In the genomic region with DNA sequence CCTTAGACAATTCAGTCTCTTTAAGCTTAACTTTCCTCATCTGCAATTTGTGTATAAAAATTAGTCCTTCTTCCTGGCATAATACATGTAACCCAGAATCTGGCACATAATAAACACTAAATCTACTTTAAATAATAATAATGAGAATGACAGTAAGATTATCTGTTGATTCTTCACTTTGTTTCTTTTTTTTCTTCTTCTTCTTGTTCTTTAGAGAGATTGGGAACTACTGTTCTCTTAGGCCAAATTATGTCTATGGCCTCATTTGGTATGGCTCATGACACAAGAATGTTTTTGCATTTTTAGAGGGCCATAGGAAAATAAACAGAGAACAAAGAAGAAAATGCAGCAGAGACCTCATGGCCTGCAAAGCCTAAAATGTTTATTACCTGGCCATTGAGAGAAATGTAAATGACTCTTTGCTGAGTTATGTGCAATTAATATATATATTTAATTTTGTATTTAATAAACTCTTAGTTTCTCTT, we compare ENCODE assay signal across 31 cellular contexts.
DNase-seq lines count a peak whose midpoint lies in the region; ATAC-seq, FAIRE-seq and TF ChIP-seq lines count a peak whose summit lies in the region.
"Had no signal": no experiment of that assay in that cellular context is flagged by ENCODE, and none has a peak within 500 bp of the region (broad histone marks: within the 10 kb centered on the region; RNA-seq: fewer than 3 reads in every experiment).

No MANE protein-coding gene starts in this region.

- no peak for TF ChIP-seq EP300 in stomach (IDR thresholded peaks at IDR 0.05)

- H3K4me1 Mint-ChIP-seq in HFFc6 (ENCODE audit: low read depth), result peaks cover 35% of the 10 kb centered on the region
- H3K4me1 Mint-ChIP-seq in astrocyte (ENCODE audit: low read depth, unreplicated experiment), result peaks cover 32% of the 10 kb centered on the region
- H3K4me1 Mint-ChIP-seq: B cell had no signal

- H3K4me3 ChIP-seq in astrocyte (ENCODE audit: insufficient read depth, low read depth, low read length) (no peak overlapping the region), fibroblast of the aortic adventitia (ENCODE audit: low read depth, low read length) (no peak overlapping the region), stomach (no peak overlapping the region)
- H3K4me3 ChIP-seq: coronary artery, GM12878, HAP-1, lung, psoas muscle, SJCRH30, upper lobe of right lung had no signal

- ATAC-seq in HG03565 (IDR thresholded peaks at IDR 0.05; ENCODE audit: unreplicated experiment) (no peak), HG02610 (IDR thresholded peaks at IDR 0.05; ENCODE audit: unreplicated experiment) (no peak)
- ATAC-seq: activated CD8-positive, alpha-beta T cell treated with anti-CD3 and anti-CD28 coated beads for 36 hours; esophagus mucosa; GM12878; psoas muscle; upper lobe of right lung had no signal

- H3K9me3 Mint-ChIP-seq in HFFc6, result no peaks in the 10 kb centered on the region
- no peaks in the 10 kb centered on the region for H3K9me3 Mint-ChIP-seq in astrocyte (ENCODE audit: unreplicated experiment)
- H3K9me3 Mint-ChIP-seq: activated CD8-positive, alpha-beta T cell treated with anti-CD3 and anti-CD28 coated beads for 36 hours had no signal

- no peaks in the 10 kb centered on the region for H4K20me1 ChIP-seq in astrocyte (ENCODE audit: insufficient read depth, low read length)

- intact Hi-C loops in stomach (cut with DNase I; ENCODE audit: low total_unique reads), result no loop called here

- H3K27me3 Mint-ChIP-seq in HFFc6 (ENCODE audit: insufficient read depth) (no peaks in the 10 kb centered on the region), astrocyte (ENCODE audit: low read depth, unreplicated experiment) (no peaks in the 10 kb centered on the region)
- H3K27me3 Mint-ChIP-seq: activated CD8-positive, alpha-beta T cell treated with anti-CD3 and anti-CD28 coated beads for 36 hours; B cell had no signal

- H3K27ac ChIP-seq in astrocyte (ENCODE audit: low read depth, low read length) (peak overlapping the region; percentile 37), stomach (no peak overlapping the region)
- H3K27ac ChIP-seq: coronary artery, psoas muscle, SJCRH30, upper lobe of right lung had no signal

- H3K9ac ChIP-seq in astrocyte (ENCODE audit: low read length), result no peak overlapping the region

- no peak overlapping the region for H2AFZ ChIP-seq in astrocyte (ENCODE audit: low read depth, low read length)

- no peaks in the 10 kb centered on the region; the same call in 1 of the 2 replicates for H3K36me3 Mint-ChIP-seq in HFFc6 (ENCODE audit: low read depth)
- no peaks in the 10 kb centered on the region for H3K36me3 Mint-ChIP-seq in astrocyte (ENCODE audit: low read depth, unreplicated experiment)

- no peak for FAIRE-seq in astrocyte (lab: Jason Lieb, UNC)
- FAIRE-seq: bronchial epithelial cell, GM12878, kidney, TTC549 had no signal

- H3K9me3 ChIP-seq in astrocyte (ENCODE audit: insufficient read depth, low read depth, low read length) (no peaks in the 10 kb centered on the region), stomach (no peaks in the 10 kb centered on the region)
- H3K9me3 ChIP-seq: HAP-1, psoas muscle, SJCRH30, upper lobe of right lung had no signal

- no peak for TF ChIP-seq CTCF in HFFc6 (IDR thresholded peaks at IDR 0.05)
- TF ChIP-seq CTCF in astrocyte (IDR thresholded peaks at IDR 0.05; ENCODE audit: insufficient read depth, low read depth, low read length), result no peak
- no peak for TF ChIP-seq CTCF in fibroblast of the aortic adventitia (IDR thresholded peaks at IDR 0.05; ENCODE audit: insufficient read depth, low read length)
- TF ChIP-seq CTCF in stomach (IDR thresholded peaks at IDR 0.05), result no peak

- H3K4me3 Mint-ChIP-seq in HFFc6, result no peak overlapping the region
- H3K4me3 Mint-ChIP-seq in astrocyte (ENCODE audit: unreplicated experiment), result no peak overlapping the region
- H3K4me3 Mint-ChIP-seq: activated CD8-positive, alpha-beta T cell treated with anti-CD3 and anti-CD28 coated beads for 36 hours; B cell had no signal

- no peaks in the 10 kb centered on the region for H3K79me2 ChIP-seq in astrocyte (ENCODE audit: insufficient read depth, low read length)

- H3K27ac Mint-ChIP-seq in HFFc6 (no peak overlapping the region), astrocyte (ENCODE audit: unreplicated experiment) (peak overlapping the region; percentile 72)
- H3K27ac Mint-ChIP-seq: activated CD8-positive, alpha-beta T cell treated with anti-CD3 and anti-CD28 coated beads for 36 hours; B cell had no signal

- H3K4me1 ChIP-seq in astrocyte (ENCODE audit: insufficient read depth, low read length), result peaks cover 12% of the 10 kb centered on the region
- no peaks in the 10 kb centered on the region for H3K4me1 ChIP-seq in stomach
- H3K4me1 ChIP-seq: psoas muscle, upper lobe of right lung had no signal

- TF ChIP-seq POLR2A in stomach (IDR thresholded peaks at IDR 0.05), result no peak

- H3K36me3 ChIP-seq in astrocyte (ENCODE audit: insufficient read depth, low read length) (no peaks in the 10 kb centered on the region), stomach (no peaks in the 10 kb centered on the region)
- H3K36me3 ChIP-seq: HAP-1, SJCRH30, upper lobe of right lung had no signal

- peak; percentile 26 for DNase-seq in AG08395 (ENCODE audit: low spot score)
- peak; percentile 8 for DNase-seq in HFFc6
- DNase-seq in astrocyte (ENCODE audit: low read depth), result peak; percentile 64
- DNase-seq in fibroblast of the aortic adventitia (ENCODE audit: low read depth), result peak; percentile 30
- DNase-seq in stomach, result no peak
- DNase-seq in NCI-H187 treated with DMSO at 0.1 percent for 48 hours (lab: John Stamatoyannopoulos, UW), result no peak
- DNase-seq: 8988T; activated CD4-positive, alpha-beta T cell treated with anti-CD3 and anti-CD28 coated beads for 1 hour; activated CD8-positive, alpha-beta T cell treated with anti-CD3 and anti-CD28 coated beads for 36 hours; activated gamma-delta T cell; activated T-cell treated with anti-CD3 and anti-CD28 coated beads, Interleukin-2, amount 50 U/mL, for 1 hour; DMS53; glutamatergic neuron; kidney; MM.1S; NCI-H1436; NCI-H2107; NCI-H446 treated with DMSO at 0.1 percent for 48 hours; psoas muscle; SJCRH30; upper lobe of right lung had no signal

- H3K27me3 ChIP-seq in astrocyte (ENCODE audit: insufficient read depth, low read length) (no peaks in the 10 kb centered on the region), stomach (no peaks in the 10 kb centered on the region)
- H3K27me3 ChIP-seq: SJCRH30, upper lobe of right lung had no signal

- H3K4me2 ChIP-seq in astrocyte (ENCODE audit: low read length), result no peak overlapping the region

Comparison
In these comparisons a context has a peak if more than half of its experiments do, and no peak if none do; other contexts are left out.
1. DNase-seq: peak in AG08395 (single experiment), HFFc6 (single experiment), astrocyte (single experiment) and fibroblast of the aortic adventitia (single experiment); none in stomach (single experiment) and NCI-H187 treated with DMSO at 0.1 percent for 48 hours (single experiment).